ENCODE assay signal across 31 cellular contexts in the genomic region with DNA sequence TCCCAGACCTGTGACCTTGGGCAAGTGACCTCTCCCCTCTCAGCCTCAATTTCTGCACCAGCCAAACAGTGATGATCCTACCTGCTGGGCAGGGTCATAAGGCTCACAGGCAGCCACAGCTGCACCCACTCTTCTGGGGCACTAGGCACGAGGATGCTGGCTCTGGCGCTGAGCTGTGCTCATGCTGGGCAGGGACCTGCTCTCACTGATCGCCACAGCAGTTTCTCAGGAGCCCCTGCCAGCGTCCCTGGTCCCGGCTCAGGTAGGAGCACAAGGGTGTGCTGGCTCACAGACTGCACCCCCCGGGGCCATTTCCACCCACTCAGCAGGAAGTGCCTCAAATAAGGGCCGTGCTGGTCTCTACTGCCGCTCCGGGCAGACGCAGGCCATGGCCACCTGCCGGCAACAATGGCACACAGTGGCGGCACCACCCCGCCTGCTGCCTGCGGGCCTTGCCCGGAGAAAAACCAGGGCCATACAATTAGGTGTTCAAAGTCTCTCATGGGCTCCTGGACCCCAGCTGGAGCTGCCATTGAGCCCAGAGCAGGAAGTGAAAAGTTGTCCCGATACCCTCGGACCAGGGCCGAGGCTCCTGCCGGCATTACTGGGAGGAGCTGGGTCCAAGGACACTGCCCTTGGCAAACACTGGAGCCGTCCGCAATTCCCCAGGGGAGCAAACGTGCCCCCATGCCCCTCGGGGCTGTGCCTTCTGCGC. TPM values are rescaled to one million over a fixed set of nuclear protein-coding genes. Genes with fewer than 3 reads are reported as not detected.
DNase-seq lines count a peak whose midpoint lies in the region; ATAC-seq and TF ChIP-seq lines count a peak whose summit lies in the region.
"Had no signal": no experiment of that assay in that cellular context is flagged by ENCODE, and none has a peak within 500 bp of the region (broad histone marks: within the 10 kb centered on the region; RNA-seq: fewer than 3 reads in every experiment).

No MANE protein-coding gene starts in this region.

- H4K20me1 ChIP-seq in hepatocyte (ENCODE audit: insufficient read depth, poor library complexity, severe bottlenecking), result no peaks in the 10 kb centered on the region

- no peaks in the 10 kb centered on the region for H3K36me3 ChIP-seq in hepatocyte (replicated peaks; ENCODE audit: insufficient read depth, low read depth)
- H3K36me3 ChIP-seq: brain microvascular endothelial cell, SJCRH30 had no signal

- no peak for TF ChIP-seq CTCF in hepatocyte (IDR thresholded peaks at IDR 0.05; ENCODE audit: poor library complexity)

- no peaks in the 10 kb centered on the region for H3K9me3 ChIP-seq in hepatocyte (ENCODE audit: low read depth)
- H3K9me3 ChIP-seq: psoas muscle, SJCRH30 had no signal

- peaks cover 32% of the 10 kb centered on the region for H3K4me1 ChIP-seq in hepatocyte (ENCODE audit: insufficient read depth)

- H3K9me2 ChIP-seq in hepatocyte (replicated peaks; ENCODE audit: insufficient read depth), result no peaks in the 10 kb centered on the region

- H2AFZ ChIP-seq in hepatocyte, result no peak overlapping the region

- WGBS in hepatocyte (ENCODE audit: low lambda C conversion rate, missing lambda C conversion rate), result 79% methylated on average over 23 of the region's 24 CpGs

- H3K4me3 ChIP-seq in hepatocyte, result no peak overlapping the region
- H3K4me3 ChIP-seq: dorsolateral prefrontal cortex, lung, psoas muscle, SJCRH30 had no signal

- H3K27me3 ChIP-seq in hepatocyte, result no peaks in the 10 kb centered on the region
- H3K27me3 ChIP-seq: brain microvascular endothelial cell had no signal

- DNase-seq in NCI-H2107 treated with DMSO at 0.1 percent for 48 hours (lab: John Stamatoyannopoulos, UW; ENCODE audit: unreplicated experiment) (peak; percentile 7), NCI-H2107 (lab: John Stamatoyannopoulos, UW) (no peak), NCI-H69 (lab: John Stamatoyannopoulos, UW) (peak; percentile 81), hepatocyte (ENCODE audit: low spot score) (no peak), 8988T (no peak), LoVo (ENCODE audit: low spot score) (no peak)
- DNase-seq in activated CD4-positive, alpha-beta T cell treated with anti-CD3 and anti-CD28 coated beads for 48 hours, result no peak
- DNase-seq: activated CD4-positive, alpha-beta T cell treated with anti-CD3 and anti-CD28 coated beads for 4 hours; AML-193; amygdala; brain microvascular endothelial cell; CD4-positive, alpha-beta memory T cell; DMS 273 treated with DMSO at 0.1 percent for 48 hours; dorsolateral prefrontal cortex; hippocampal formation; Kasumi-1; NCI-H187 treated with DMSO at 0.1 percent for 48 hours; NCI-H226; NCI-H774; psoas muscle; SJCRH30; stimulated activated naive B cell treated with anti-CD40 and anti-IgM and Interleukin-4, amounts not matched to agents 10 μg/mL and 1 μg/mL and 100 μg/mL, for 72 hours; SW 1271; T1000 had no signal

- peaks cover 1% of the 10 kb centered on the region for H3K79me2 ChIP-seq in hepatocyte

- ATAC-seq in HG03378 (IDR thresholded peaks at IDR 0.05; ENCODE audit: unreplicated experiment), result no peak
- ATAC-seq: activated naive CD4-positive, alpha-beta T cell treated with anti-CD3 and anti-CD28 coated beads, Interleukin-2, amount 50 U/mL, for 72 hours; natural killer cell treated with Interleukin-12 subunit alpha and Interleukin-12 subunit beta and Interleukin-15 and Interleukin-18, amount 100 ng/mL, for 72 hours; psoas muscle; stimulated activated naive B cell treated with anti-CD40 and anti-IgM and Interleukin-4, amounts not matched to agents 10 μg/mL and 1 μg/mL and 100 μg/mL, for 72 hours had no signal

- peak overlapping the region; percentile 61 for H3K4me2 ChIP-seq in hepatocyte

- H3K27ac ChIP-seq in hepatocyte, result peak overlapping the region; percentile 81
- H3K27ac ChIP-seq: brain microvascular endothelial cell, dorsolateral prefrontal cortex, psoas muscle, SJCRH30 had no signal

RNA-seq across cellular contexts. Expression of gene CABLES2, which starts 4.6 kb away (rescaled TPM):
- 8.6 and 12.0 TPM in 2 replicates for total RNA-seq in hepatocyte
- 17.7 and 19.1 TPM in 2 replicates for polyA plus RNA-seq in hepatocyte

RNA-seq across cellular contexts. Expression of gene RBBP8NL, which starts 15.7 kb away (rescaled TPM):
- 4.1 and 5.7 TPM in 2 replicates for total RNA-seq in hepatocyte
- polyA plus RNA-seq in hepatocyte, result 6.4 and 6.9 TPM in 2 replicates
- total RNA-seq: A673; activated naive CD4-positive, alpha-beta T cell treated with anti-CD3 and anti-CD28 coated beads, Interleukin-2, amount 50 U/mL, for 72 hours; CD4-positive, alpha-beta memory T cell; cerebellum; natural killer cell treated with Interleukin-12 subunit alpha and Interleukin-12 subunit beta and Interleukin-15 and Interleukin-18, amount 100 ng/mL, for 72 hours; omental fat pad; psoas muscle; SJCRH30 had no signal
- polyA plus RNA-seq: CD4-positive, alpha-beta memory T cell had no signal

RNA-seq across cellular contexts. Expression of gene RPS21, which starts 24.7 kb away (rescaled TPM):
- 1,754 and 2,772 TPM in 2 replicates for total RNA-seq in hepatocyte
- 444 and 460 TPM in 2 replicates for polyA plus RNA-seq in hepatocyte

RNA-seq across cellular contexts. Expression of gene LAMA5, which starts 44.5 kb away (rescaled TPM):
- 44.6 and 71.3 TPM in 2 replicates for total RNA-seq in hepatocyte
- 252 and 313 TPM in 2 replicates for polyA plus RNA-seq in hepatocyte
- polyA plus RNA-seq: CD4-positive, alpha-beta memory T cell had no signal

Comparison
In these comparisons a context has a peak if more than half of its experiments do, and no peak if none do; other contexts are left out.
1. DNase-seq: peak in NCI-H2107 treated with DMSO at 0.1 percent for 48 hours (single experiment) and NCI-H69 (single experiment); none in NCI-H2107 (single experiment), hepatocyte (single experiment), activated CD4-positive, alpha-beta T cell treated with anti-CD3 and anti-CD28 coated beads for 48 hours (single experiment), 8988T (single experiment) and LoVo (single experiment).